ENCODE assay signal across 1 cellular context in the genomic region with DNA sequence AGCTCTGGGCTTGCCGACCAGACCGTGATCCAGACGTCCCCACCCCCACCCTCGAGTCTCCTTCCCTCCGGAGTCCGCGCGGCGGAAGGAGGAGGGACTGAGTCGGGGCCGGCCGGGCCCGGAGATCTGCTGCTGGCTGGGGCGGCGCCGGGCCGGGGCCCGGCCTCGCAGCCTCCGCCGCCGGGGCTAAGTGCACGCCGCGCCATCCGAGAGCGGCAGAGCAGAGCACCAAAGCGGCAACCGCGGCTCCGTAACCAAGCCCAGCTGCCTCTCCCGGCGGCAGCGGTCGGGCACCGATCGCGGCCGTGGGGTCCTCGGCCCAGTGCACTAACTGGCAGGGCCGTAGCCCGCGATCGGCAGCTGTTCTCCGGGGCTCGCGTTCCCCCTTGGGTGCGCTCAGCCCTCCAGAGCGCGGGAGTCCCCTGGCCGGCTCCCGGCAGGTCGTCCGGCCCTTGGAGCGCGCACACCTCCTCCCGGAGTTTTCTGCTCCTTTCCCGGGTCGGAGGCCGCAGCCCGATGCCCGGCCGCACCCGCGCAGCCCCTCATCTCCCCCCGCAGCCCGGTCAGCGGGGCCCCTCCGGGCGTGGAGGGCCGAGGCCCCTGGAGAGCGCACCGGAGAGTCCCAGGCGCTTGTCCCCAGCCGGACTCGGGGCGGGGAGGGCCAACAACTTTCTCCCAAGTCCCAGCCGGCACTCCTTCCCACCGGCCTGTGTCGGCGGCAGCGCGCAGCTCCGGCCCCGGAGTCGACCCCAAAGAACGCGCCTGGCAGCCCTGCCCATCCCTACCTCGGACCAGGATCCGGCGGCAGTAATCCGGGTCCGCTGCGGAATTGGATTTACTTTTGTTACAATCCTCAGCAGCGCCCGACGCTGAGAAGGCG.
TF ChIP-seq lines count a peak whose summit lies in the region.

No MANE protein-coding gene starts in this region.

TF ChIP-seq in HEK293, 187 proteins besides CTCF, POLR2A, EP300 and RAD21 (continued from another document):
- TF ChIP-seq ZNF341 (tag by site-specific recombination; IDR thresholded peaks at IDR 0.05; ENCODE audit: low read depth), result peak; percentile 96
- TF ChIP-seq, protein P1, sequence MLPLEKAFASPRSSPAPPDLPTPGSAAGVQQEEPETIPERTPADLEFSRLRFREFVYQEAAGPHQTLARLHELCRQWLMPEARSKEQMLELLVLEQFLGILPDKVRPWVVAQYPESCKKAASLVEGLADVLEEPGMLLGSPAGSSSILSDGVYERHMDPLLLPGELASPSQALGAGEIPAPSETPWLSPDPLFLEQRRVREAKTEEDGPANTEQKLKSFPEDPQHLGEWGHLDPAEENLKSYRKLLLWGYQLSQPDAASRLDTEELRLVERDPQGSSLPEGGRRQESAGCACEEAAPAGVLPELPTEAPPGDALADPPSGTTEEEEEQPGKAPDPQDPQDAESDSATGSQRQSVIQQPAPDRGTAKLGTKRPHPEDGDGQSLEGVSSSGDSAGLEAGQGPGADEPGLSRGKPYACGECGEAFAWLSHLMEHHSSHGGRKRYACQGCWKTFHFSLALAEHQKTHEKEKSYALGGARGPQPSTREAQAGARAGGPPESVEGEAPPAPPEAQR (tag by site-specific recombination; IDR thresholded peaks at IDR 0.05), result no peak
- peak; percentile 24; the same call in 1 of the 2 replicates for TF ChIP-seq ZEB2 (tag by site-specific recombination; IDR thresholded peaks at IDR 0.05)
- TF ChIP-seq ZNF501 (tag by site-specific recombination; IDR thresholded peaks at IDR 0.05), result peak; percentile 62; the same call in 1 of the 2 replicates
- TF ChIP-seq WT1 (tag by site-specific recombination; IDR thresholded peaks at IDR 0.05), result no peak
- TF ChIP-seq ZBTB10 (tag by site-specific recombination; IDR thresholded peaks at IDR 0.05), result peak; percentile 78
- TF ChIP-seq KLF8 (tag by site-specific recombination; IDR thresholded peaks at IDR 0.05), result peak; percentile 46; the same call in 1 of the 2 replicates
- TF ChIP-seq ZNF423 (tag by site-specific recombination; IDR thresholded peaks at IDR 0.05), result peak; percentile 83
- TF ChIP-seq KLF10 (tag by site-specific recombination; IDR thresholded peaks at IDR 0.05), result no peak
- TF ChIP-seq ZNF76 (tag by site-specific recombination; IDR thresholded peaks at IDR 0.05; ENCODE audit: borderline replicate concordance, low read depth), result peak; percentile 75; the same call in 1 of the 2 replicates
- TF ChIP-seq ZBTB26 (tag by site-specific recombination; optimal IDR thresholded peaks at IDR 0.05), result peak; percentile 95
- TF ChIP-seq, protein P2, sequence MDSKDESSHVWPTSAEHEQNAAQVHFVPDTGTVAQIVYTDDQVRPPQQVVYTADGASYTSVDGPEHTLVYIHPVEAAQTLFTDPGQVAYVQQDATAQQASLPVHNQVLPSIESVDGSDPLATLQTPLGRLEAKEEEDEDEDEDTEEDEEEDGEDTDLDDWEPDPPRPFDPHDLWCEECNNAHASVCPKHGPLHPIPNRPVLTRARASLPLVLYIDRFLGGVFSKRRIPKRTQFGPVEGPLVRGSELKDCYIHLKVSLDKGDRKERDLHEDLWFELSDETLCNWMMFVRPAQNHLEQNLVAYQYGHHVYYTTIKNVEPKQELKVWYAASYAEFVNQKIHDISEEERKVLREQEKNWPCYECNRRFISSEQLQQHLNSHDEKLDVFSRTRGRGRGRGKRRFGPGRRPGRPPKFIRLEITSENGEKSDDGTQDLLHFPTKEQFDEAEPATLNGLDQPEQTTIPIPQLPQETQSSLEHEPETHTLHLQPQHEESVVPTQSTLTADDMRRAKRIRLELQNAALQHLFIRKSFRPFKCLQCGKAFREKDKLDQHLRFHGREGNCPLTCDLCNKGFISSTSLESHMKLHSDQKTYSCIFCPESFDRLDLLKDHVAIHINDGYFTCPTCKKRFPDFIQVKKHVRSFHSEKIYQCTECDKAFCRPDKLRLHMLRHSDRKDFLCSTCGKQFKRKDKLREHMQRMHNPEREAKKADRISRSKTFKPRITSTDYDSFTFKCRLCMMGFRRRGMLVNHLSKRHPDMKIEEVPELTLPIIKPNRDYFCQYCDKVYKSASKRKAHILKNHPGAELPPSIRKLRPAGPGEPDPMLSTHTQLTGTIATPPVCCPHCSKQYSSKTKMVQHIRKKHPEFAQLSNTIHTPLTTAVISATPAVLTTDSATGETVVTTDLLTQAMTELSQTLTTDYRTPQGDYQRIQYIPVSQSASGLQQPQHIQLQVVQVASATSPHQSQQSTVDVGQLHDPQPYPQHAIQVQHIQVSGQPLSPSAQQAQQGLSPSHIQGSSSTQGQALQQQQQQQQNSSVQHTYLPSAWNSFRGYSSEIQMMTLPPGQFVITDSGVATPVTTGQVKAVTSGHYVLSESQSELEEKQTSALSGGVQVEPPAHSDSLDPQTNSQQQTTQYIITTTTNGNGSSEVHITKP (tag by site-specific recombination; IDR thresholded peaks at IDR 0.05), result peak; percentile 31; the same call in 1 of the 2 replicates
- peak; percentile 90 for TF ChIP-seq ZBTB20 (tag by site-specific recombination; IDR thresholded peaks at IDR 0.05)
- peak; percentile 58; the same call in 1 of the 2 replicates for TF ChIP-seq ZXDB (tag by site-specific recombination; IDR thresholded peaks at IDR 0.05)
- no peak for TF ChIP-seq ZNF133 (tag by site-specific recombination; IDR thresholded peaks at IDR 0.05)
